In the genomic region with DNA sequence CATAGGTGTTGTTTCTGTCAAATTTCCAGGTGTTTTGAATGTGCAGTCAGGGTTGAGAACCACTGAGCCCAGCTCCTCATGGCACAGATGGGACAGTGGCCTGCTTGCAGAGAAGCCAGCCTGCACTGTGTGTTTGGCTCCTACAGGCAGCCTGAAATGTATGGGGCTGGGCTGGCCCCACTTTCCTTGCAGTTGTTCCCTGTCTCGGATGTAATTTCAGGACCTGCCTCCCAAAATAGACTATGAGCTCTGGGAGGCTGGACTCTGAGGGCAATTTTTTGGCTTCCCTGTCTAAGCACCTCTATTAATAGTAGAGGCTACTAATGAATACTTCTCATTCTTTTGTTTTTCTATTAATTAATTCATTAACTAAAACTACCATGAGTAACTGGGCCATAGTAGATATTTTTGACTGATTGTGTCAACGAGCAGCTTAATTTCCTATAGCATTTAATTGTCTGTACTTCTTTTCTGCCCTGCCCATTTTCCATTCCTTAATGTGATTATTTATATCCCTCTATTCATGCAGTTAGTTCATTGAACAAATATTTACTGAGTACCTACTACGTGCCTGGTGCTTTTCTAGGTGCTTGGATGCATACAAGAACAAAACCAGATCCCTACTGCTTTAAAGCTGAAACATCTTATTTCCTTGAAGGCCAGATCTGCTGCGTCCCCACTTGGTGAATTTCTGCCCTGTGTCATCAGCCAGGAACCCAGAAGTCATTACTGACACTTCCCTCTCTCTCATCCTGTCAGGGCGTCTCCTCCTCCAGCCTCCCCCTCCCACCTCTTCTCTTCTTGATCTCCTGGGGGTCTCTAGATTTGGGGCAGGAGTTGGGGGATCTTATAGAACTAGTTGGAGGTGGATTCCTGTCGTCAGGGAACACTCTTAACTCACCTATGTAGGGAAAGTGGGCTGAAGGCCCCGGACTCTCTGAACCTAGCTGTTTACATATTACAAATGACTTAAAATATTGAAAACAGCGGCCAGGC, we compare ENCODE assay signal across 25 cellular contexts. TPM values are rescaled to one million over a fixed set of nuclear protein-coding genes. Genes with fewer than 3 reads are reported as not detected.
DNase-seq lines count a peak whose midpoint lies in the region; ATAC-seq, FAIRE-seq and TF ChIP-seq lines count a peak whose summit lies in the region.
"Had no signal": no experiment of that assay in that cellular context is flagged by ENCODE, and none has a peak within 500 bp of the region (broad histone marks: within the 10 kb centered on the region; RNA-seq: fewer than 3 reads in every experiment).

No MANE protein-coding gene starts in this region.

- in situ Hi-C loops in K562 (cut with MboI) = no loop called here

- TF ChIP-seq CTCF in AG10803 (conservative IDR thresholded peaks at IDR 0.05; ENCODE audit: low read length) (no peak), K562 (IDR thresholded peaks at IDR 0.05 in 2 of 3, conservative IDR thresholded peaks at IDR 0.05 in 1 of 3; ENCODE audit: insufficient read depth in 2 of 3, low read depth in 1 of 3, low read length in 3 of 3) (no peak), heart right ventricle (IDR thresholded peaks at IDR 0.05) (no peak), neutrophil (IDR thresholded peaks at IDR 0.05) (no peak), testis (IDR thresholded peaks at IDR 0.05) (no peak)

- CTCF ChIA-PET in K562 (lab: Yijun Ruan, JAX; ENCODE audit: low intra/inter-chr PET ratio) = no interaction called here

- BruUV-seq in K562 (replicated peaks; lab: Mats Ljungman, UMichigan) = no TSS peak

- POLR2A ChIA-PET in K562 (lab: Yijun Ruan, JAX) = no interaction called here

- peak; percentile 55; the same call in 1 of the 2 replicates for TF ChIP-seq EP300 in K562 (IDR thresholded peaks at IDR 0.05; ENCODE audit: low read length)

- peaks cover 10 to 31% of the 10 kb centered on the region in 2 experiments; a peak in 3 of 5 replicates for H3K27me3 ChIP-seq in K562 (ENCODE audit: control insufficient read depth in 2 of 2, insufficient read depth in 2 of 2, low read length in 2 of 2)
- H3K27me3 ChIP-seq in heart right ventricle = peaks cover 0 to 19% (median 0%) of the 10 kb centered on the region in 7 donors
- no peaks in the 10 kb centered on the region for H3K27me3 ChIP-seq in neutrophil
- H3K27me3 ChIP-seq in testis = no peaks in the 10 kb centered on the region

- intact Hi-C loops in K562 (cut with micrococcal nuclease) (no loop called here), heart right ventricle (cut with DNase I) (loop anchor here in 3 of 10 donors (2.0 to 5.0 kb wide), 2 partner anchors 33 kb away; no protein-coding TSS in a partner anchor), testis (cut with DNase I; ENCODE audit: low total_unique reads) (no loop called here)

- H3K9me3 ChIP-seq in K562 (replicated peaks; ENCODE audit: control insufficient read depth, insufficient read depth, low read depth, low read length) (no peaks in the 10 kb centered on the region), heart right ventricle (no peaks in the 10 kb centered on the region), neutrophil (no peaks in the 10 kb centered on the region), testis (no peaks in the 10 kb centered on the region)
- H3K9me3 ChIP-seq: gastroesophageal sphincter, left lung, sigmoid colon, vagina had no signal

- no peak for TF ChIP-seq RAD21 in K562 (CRISPR knock-in tag; conservative IDR thresholded peaks at IDR 0.05 in 1 of 2, IDR thresholded peaks at IDR 0.05 in 1 of 2)

- no peaks in the 10 kb centered on the region for H3K36me3 ChIP-seq in K562 (ENCODE audit: control insufficient read depth, insufficient read depth, low read length)
- peaks cover 0 to 16% (median 0%) of the 10 kb centered on the region in 9 donors for H3K36me3 ChIP-seq in heart right ventricle
- peaks cover 27% of the 10 kb centered on the region for H3K36me3 ChIP-seq in neutrophil
- no peaks in the 10 kb centered on the region for H3K36me3 ChIP-seq in testis (ENCODE audit: low read depth, missing control alignments)
- H3K36me3 ChIP-seq: left lung, sigmoid colon, vagina had no signal

- DNase-seq in AG10803 (ENCODE audit: low read depth) (peak; percentile 36), K562 (ENCODE audit: extremely low read depth in 1 of 4, low spot score in 3 of 4) (peak in 1 of 4 experiments; percentile 22), heart right ventricle (no peak), NCI-H187 treated with DMSO at 0.1 percent for 48 hours (lab: John Stamatoyannopoulos, UW) (no peak), NCI-H526 treated with DMSO at 0.1 percent for 48 hours (lab: John Stamatoyannopoulos, UW) (no peak), testis (no peak)
- DNase-seq: activated CD4-positive, alpha-beta memory T cell treated with anti-CD3 and anti-CD28 coated beads for 36 hours; activated CD8-positive, alpha-beta memory T cell treated with anti-CD3 and anti-CD28 coated beads, Interleukin-2, amount 50 U/mL, for 4 hours; CD8-positive, alpha-beta memory T cell; cortex of kidney; endodermal cell; GOT3; left lung; midbrain; NCI-H510A treated with DMSO at 0.1 percent for 48 hours; PC-3; sigmoid colon; T1000 had no signal

- H3K4me2 ChIP-seq in K562 (ENCODE audit: insufficient read depth, low read length) = no peak overlapping the region

- H3K27ac ChIP-seq in K562 (ENCODE audit: extremely low read depth, low read depth, low read length) (no peak overlapping the region), heart right ventricle (peak overlapping the region in 9 of 10 donors; percentile 65 to 90 (median 85)), neutrophil (peak overlapping the region; percentile 77), testis (no peak overlapping the region)
- H3K27ac ChIP-seq: parathyroid adenoma, vagina had no signal

- no peak for FAIRE-seq in K562 (lab: Jason Lieb, UNC)

- ATAC-seq in K562 (peak; percentile 84), heart right ventricle (peak; percentile 22 to 86 (median 63)), GM21381 (IDR thresholded peaks at IDR 0.05; ENCODE audit: unreplicated experiment) (no peak)
- ATAC-seq: gastroesophageal sphincter; left lung; natural killer cell treated with Interleukin-12 subunit alpha and Interleukin-12 subunit beta and Interleukin-15 and Interleukin-18, amount 100 ng/mL, for 72 hours; PC-3 had no signal

- no peaks in the 10 kb centered on the region for H3K79me2 ChIP-seq in K562 (ENCODE audit: control insufficient read depth, insufficient read depth, low read length)
- H3K79me2 ChIP-seq: parathyroid adenoma had no signal

- no peaks in the 10 kb centered on the region for H3K9me1 ChIP-seq in K562 (ENCODE audit: control insufficient read depth, insufficient read depth, low read length)

- H3K4me3 ChIP-seq in AG10803 (ENCODE audit: low read length) (no peak overlapping the region), K562 (no peak overlapping the region), heart right ventricle (peak overlapping the region in 2 of 10 donors; percentile 6 to 79), neutrophil (ENCODE audit: low read depth in 1 of 2, low read length in 1 of 2) (peak overlapping the region in 1 of 2 experiments; percentile 19), testis (no peak overlapping the region)
- H3K4me3 ChIP-seq: gastroesophageal sphincter, sigmoid colon, vagina had no signal

- peaks cover 0 to 9% of the 10 kb centered on the region in 2 experiments; a peak in 2 of 5 replicates for H3K4me1 ChIP-seq in K562 (replicated peaks in 1 of 2; ENCODE audit: control insufficient read depth in 2 of 2, insufficient read depth in 2 of 2, low read length in 2 of 2)
- H3K4me1 ChIP-seq in heart right ventricle = peaks cover 17 to 79% (median 56%) of the 10 kb centered on the region in 9 donors
- peaks cover 97 to 98% of the 10 kb centered on the region in 2 experiments for H3K4me1 ChIP-seq in neutrophil (ENCODE audit: control insufficient read depth in 1 of 2, insufficient read depth in 1 of 2, low read depth in 1 of 2, low read length in 1 of 2)
- no peaks in the 10 kb centered on the region for H3K4me1 ChIP-seq in testis
- H3K4me1 ChIP-seq: parathyroid adenoma had no signal

- no peak overlapping the region for H2AFZ ChIP-seq in K562 (ENCODE audit: low read depth, low read length)
- H2AFZ ChIP-seq: parathyroid adenoma had no signal

- TF ChIP-seq POLR2A in K562 (conservative IDR thresholded peaks at IDR 0.05) = no peak
- no peak for TF ChIP-seq POLR2A in testis (IDR thresholded peaks at IDR 0.05)

- WGBS in K562 (ENCODE audit: insufficient coverage, low coverage, missing lambda C conversion rate) = 21% methylated on average over 8 of the region's 8 CpGs
- 49 to 55% methylated on average over 8 of the region's 8 CpGs for WGBS in heart right ventricle, 2 donors
- 71 to 89% methylated on average over 8 of the region's 8 CpGs for WGBS in testis, 2 donors

- H4K20me1 ChIP-seq in K562 (replicated peaks; ENCODE audit: control insufficient read depth, insufficient read depth, low read length) = no peaks in the 10 kb centered on the region

- H3K9ac ChIP-seq in K562 (ENCODE audit: insufficient read depth in 1 of 2, low read depth in 2 of 2, low read length in 2 of 2) = no peak overlapping the region
- H3K9ac ChIP-seq: parathyroid adenoma had no signal

TF ChIP-seq in K562, 482 proteins besides CTCF, POLR2A, EP300 and RAD21 (continues in another document):
- TF ChIP-seq FOXK2 (conservative IDR thresholded peaks at IDR 0.05 in 1 of 2, IDR thresholded peaks at IDR 0.05 in 1 of 2; ENCODE audit: low read depth in 2 of 2) = 0 out of 4 replicates have a peak, but pooled peaks of 1 of the 2 experiments have one; percentile 16
- peak; percentile 26; the same call in 1 of the 2 replicates for TF ChIP-seq BCL6 (CRISPR knock-in tag; IDR thresholded peaks at IDR 0.05)

RNA-seq across cellular contexts. Expression of a gene that starts 16.3 kb away (rescaled TPM):
- 3.8 and 9.4 TPM in 2 replicates for total RNA-seq in K562 (2011; cell fraction: chromatin; rRNA removed; ENCODE audit: low replicate concordance)
- total RNA-seq in K562 (2011; cell fraction: nucleolus; rRNA removed) = 4.5 TPM in 2 replicates
- total RNA-seq in K562 (2011; cell fraction: nucleoplasm; rRNA removed) = 3.1 and 3.7 TPM in 2 replicates
- total RNA-seq in K562 (2014; rRNA removed) = 0.32 and 0.49 TPM in 2 replicates
- total RNA-seq in K562 (2014; rRNA removed; fragmentation: Illumina TruSeq; extraction: Trizol) = 0.16 and 0.29 TPM in 2 replicates
- 0.19 and 0.25 TPM in 2 replicates for total RNA-seq in K562 (2015; rRNA removed; fragmentation: Illumina TruSeq; extraction: Trizol)
- total RNA-seq in K562 (2021) = 0.80 and 0.87 TPM in 2 replicates
- polyA plus RNA-seq in K562 (2011; rRNA removed) = 0.45 and 0.56 TPM in 2 replicates
- polyA plus RNA-seq in K562 (2011; cell fraction: cytosol; rRNA removed) = 0.15 and 0.95 TPM in 2 replicates
- polyA plus RNA-seq in K562 (2011; cell fraction: nucleus; rRNA removed) = 0.88 and 4.1 TPM in 2 replicates
- polyA plus RNA-seq in K562 (2012) = 1.0 and 2.2 TPM in 2 replicates
- 0.65 and 0.98 TPM in 2 replicates for polyA plus RNA-seq in K562 (2014; fragmentation: Illumina TruSeq; extraction: Trizol)
- polyA plus RNA-seq in K562 (2014; fragmentation: Nextera tagmentation; extraction: Ambion mirVana) = under 1 TPM; 0.01 TPM
- polyA plus RNA-seq in K562 (2014; rRNA removed) = 0.23 and 0.26 TPM in 2 replicates
- 0.42 and 1.8 TPM in 2 replicates for polyA minus RNA-seq in K562 (2011; rRNA and poly(A)+ RNA removed)
- polyA minus RNA-seq in K562 (2011; cell fraction: cytosol; rRNA and poly(A)+ RNA removed) = 0.91 and 3.0 TPM in 2 replicates
- polyA minus RNA-seq in K562 (2011; cell fraction: nucleus; rRNA and poly(A)+ RNA removed) = 2.2 TPM in 2 replicates
- 100 to 1,000 TPM in 1 of 10 donors, 10 to 100 TPM in 9; 48.3 to 100 (median 71.9) TPM for total RNA-seq in heart right ventricle
- polyA plus RNA-seq in heart right ventricle = 10 to 100 TPM; 20.6 to 29.8 TPM
- 1 to 10 TPM; 6.8 to 8.9 TPM for total RNA-seq in testis
- 10.9 TPM for polyA plus RNA-seq in testis (ENCODE audit: insufficient read depth, low read depth, low replicate concordance)
- total RNA-seq: activated CD4-positive, alpha-beta memory T cell treated with anti-CD3 and anti-CD28 coated beads for 36 hours; activated T-helper 1 cell treated with anti-CD3 and anti-CD28 coated beads, Interleukin-12 subunit alpha, Interleukin-12 subunit beta, Interleukin-2, Interleukin-4 antibody, amounts not matched to agents 30 ng/mL and 10 ng/mL and 1 ng/mL, durations not matched to agents 14 hours and 24 hours and 36 hours had no signal

Comparison
In these comparisons a context has a peak if more than half of its experiments do, and no peak if none do; other contexts are left out.
1. H3K27ac ChIP-seq: peak in heart right ventricle (9 of 10) and neutrophil (single experiment); none in K562 (single experiment) and testis (0 of 2).
2. RNA of a gene that starts 16.3 kb away (total RNA-seq): 48.3 to 100 TPM in heart right ventricle; 6.8 to 8.9 TPM in testis and 0.16 to 9.4 TPM in K562; every median in the first group is over 4 times any median in the second.